ENCODE assay signal across 34 cellular contexts in genomic region chr15:58273104-58273503, GRCh38.
"Had no signal": no experiment of that assay in that cellular context is flagged by ENCODE, and none has a peak within 500 bp of the region (broad histone marks: within the 10 kb centered on the region; RNA-seq: fewer than 3 reads in every experiment).

No MANE protein-coding gene starts in this region.

- H3K4me3 ChIP-seq: adrenal gland, body of pancreas, breast epithelium had no signal

- FAIRE-seq: astrocyte, TTC549 had no signal

- H3K4me1 ChIP-seq: adrenal gland had no signal

- H3K36me3 ChIP-seq: adrenal gland, brain microvascular endothelial cell, breast epithelium had no signal

- H3K27ac ChIP-seq: adrenal gland, body of pancreas, brain microvascular endothelial cell, breast epithelium, VCaP had no signal

- DNase-seq: activated B cell treated with CpG ODN at 0.5 μM for 24 hours; activated CD4-positive, alpha-beta memory T cell treated with anti-CD3 and anti-CD28 coated beads for 36 hours; activated CD4-positive, alpha-beta T cell treated with anti-CD3 and anti-CD28 coated beads for 4 hours; activated CD4-positive, alpha-beta T cell treated with anti-CD3 and anti-CD28 coated beads, Interleukin-2, amount 10 ng/mL, durations not matched to agents 24 days and 14 days; activated CD4-positive, alpha-beta T cell treated with anti-CD3 and anti-CD28 coated beads, Interleukin-2, amount 50 U/mL, for 1 hour; activated CD4-positive, alpha-beta T cell treated with anti-CD3 and anti-CD28 coated beads, Interleukin-2, amount 50 U/mL, for 4 hours; activated CD4-positive, CD25-positive, alpha-beta regulatory T cell treated with anti-CD3 and anti-CD28 coated beads, Interleukin-2, amount 50 U/mL, for 72 hours; activated CD8-positive, alpha-beta memory T cell treated with anti-CD3 and anti-CD28 coated beads, Interleukin-2, amount 50 U/mL, for 4 hours; activated CD8-positive, alpha-beta T cell treated with anti-CD3 and anti-CD28 coated beads for 36 hours; activated effector memory CD4-positive, alpha-beta T cell treated with anti-CD3 and anti-CD28 coated beads, Interleukin-2, amount 50 U/mL, for 16 hours; activated gamma-delta T cell treated with Interleukin-2 at 50 U/mL for 16 hours; activated naive CD4-positive, alpha-beta T cell; activated naive CD4-positive, alpha-beta T cell treated with anti-CD3 and anti-CD28 coated beads for 36 hours; activated naive CD4-positive, alpha-beta T cell treated with anti-CD3 and anti-CD28 coated beads, Interleukin-2, amount 50 U/mL, for 16 hours; activated naive CD8-positive, alpha-beta T cell treated with anti-CD3 and anti-CD28 coated beads for 36 hours; activated T-cell treated with anti-CD3 and anti-CD28 coated beads for 4 hours; activated T-cell treated with anti-CD3 and anti-CD28 coated beads, Interleukin-2, amount 50 U/mL, for 1 hour; activated T-cell treated with anti-CD3 and anti-CD28 coated beads, Interleukin-2, amount 50 U/mL, for 4 hours; activated T-cell treated with anti-CD3 and anti-CD28 coated beads, Interleukin-2, amount 50 U/mL, for 72 hours; adrenal gland; amniotic stem cell; aorta; body of pancreas; brain microvascular endothelial cell; central memory CD4-positive, alpha-beta T cell; T-helper 1 cell; T-helper 2 cell; T-helper 9 cell had no signal

- H3K9me3 ChIP-seq: body of pancreas had no signal

- ATAC-seq: activated CD8-positive, alpha-beta T cell treated with anti-CD3 and anti-CD28 coated beads for 36 hours; activated naive CD4-positive, alpha-beta T cell treated with anti-CD3 and anti-CD28 coated beads, Interleukin-2, amount 50 U/mL, for 72 hours; activated T-cell treated with anti-CD3 and anti-CD28 coated beads, Interleukin-2, amount 50 U/mL, for 4 hours; activated T-cell treated with anti-CD3 and anti-CD28 coated beads, Interleukin-2, amount 50 U/mL, for 72 hours; activated T-helper 17 cell treated with anti-CD3 and anti-CD28 coated beads, Interleukin-2, amount 50 U/mL, for 72 hours; body of pancreas had no signal

- H3K27me3 ChIP-seq: body of pancreas, brain microvascular endothelial cell, breast epithelium had no signal
